ENCODE assay signal across 18 cellular contexts in genomic region chr2:8282858-8283252, GRCh38.
DNase-seq lines count a peak whose midpoint lies in the region; ATAC-seq and TF ChIP-seq lines count a peak whose summit lies in the region.
"Had no signal": no experiment of that assay in that cellular context is flagged by ENCODE, and none has a peak within 500 bp of the region (broad histone marks: within the 10 kb centered on the region; RNA-seq: fewer than 3 reads in every experiment).

No MANE protein-coding gene starts in this region.

- H3K4me1 ChIP-seq in CD4-positive, alpha-beta memory T cell (ENCODE audit: insufficient read depth, low read length) = peaks cover 21% of the 10 kb centered on the region
- peaks cover 0 to 3% of the 10 kb centered on the region in 2 donors for H3K4me1 ChIP-seq in naive thymus-derived CD4-positive, alpha-beta T cell (ENCODE audit: control insufficient read depth in 2 of 2, insufficient read depth in 2 of 2, low read length in 2 of 2)

- H3K27ac ChIP-seq in CD4-positive, alpha-beta memory T cell (ENCODE audit: low read depth, low read length) = no peak overlapping the region
- H3K27ac ChIP-seq in naive thymus-derived CD4-positive, alpha-beta T cell (ENCODE audit: low read depth, low read length) = no peak overlapping the region
- H3K27ac ChIP-seq: HL-60 had no signal

- H3K4me3 Mint-ChIP-seq in CD4-positive, alpha-beta memory T cell = peak overlapping the region in 7 of 8 donors; percentile 11 to 88 (median 85)
- H3K4me3 Mint-ChIP-seq in T-helper 17 cell (peak overlapping the region; percentile 43), nephron progenitor cell (no peak overlapping the region)
- peak overlapping the region in 1 of 10 donors; percentile 87 for H3K4me3 Mint-ChIP-seq in naive thymus-derived CD4-positive, alpha-beta T cell
- H3K4me3 Mint-ChIP-seq in activated CD4-positive, alpha-beta T cell treated with anti-CD3 and anti-CD28 coated beads for 36 hours = no peak overlapping the region
- H3K4me3 Mint-ChIP-seq: HFFc6 had no signal

- no peaks in the 10 kb centered on the region for H3K36me3 ChIP-seq in CD4-positive, alpha-beta memory T cell (ENCODE audit: insufficient read depth, low read length)
- no peaks in the 10 kb centered on the region for H3K36me3 ChIP-seq in naive thymus-derived CD4-positive, alpha-beta T cell (ENCODE audit: control insufficient read depth in 2 of 3, insufficient read depth in 3 of 3, low read length in 3 of 3)

- POLR2A ChIA-PET in CD4-positive, alpha-beta memory T cell (lab: Charles Lee; ENCODE audit: partially characterized antibody) = interaction anchor here (0.9 to 2.4 kb wide), 9 partner anchors 9 to 558 kb away, joined by 3 to 11 read pairs (median 3); partner anchors contain the start of gene ID2
- POLR2A ChIA-PET in naive thymus-derived CD4-positive, alpha-beta T cell (lab: Charles Lee) = no interaction called here
- POLR2A ChIA-PET in activated CD4-positive, alpha-beta T cell treated with anti-CD3 and anti-CD28 coated beads for 36 hours (lab: Charles Lee) = interaction anchor here (0.6 kb wide), 1 partner anchor 344 kb away, joined by 3 read pairs; no protein-coding TSS in a partner anchor

- peak; percentile 39 for DNase-seq in NK-92 treated with Interleukin-12 subunit alpha and Interleukin-12 subunit beta, amount 100 ng/mL, for 24 hours (lab: John Stamatoyannopoulos, UW)
- DNase-seq in NK-92 (lab: John Stamatoyannopoulos, UW; ENCODE audit: unreplicated experiment) (no peak), T-helper 17 cell (no peak), putamen (ENCODE audit: low spot score) (no peak), nephron progenitor cell (no peak)
- DNase-seq in CD4-positive, alpha-beta memory T cell = peak in 3 of 5 donors; percentile 18 to 29 (median 28)
- DNase-seq in naive thymus-derived CD4-positive, alpha-beta T cell = no peak
- no peak for DNase-seq in activated CD4-positive, alpha-beta T cell treated with anti-CD3 and anti-CD28 coated beads for 36 hours
- DNase-seq: DMS79 treated with DMSO at 0.1 percent for 48 hours, GDM1, GOT3, HFFc6, KBM-7, NCI-H1048, NCI-H2107, NCI-H446, SHP77 treated with DMSO at 0.1 percent for 48 hours had no signal

- H3K27ac Mint-ChIP-seq in CD4-positive, alpha-beta memory T cell = peak overlapping the region in 5 of 7 donors; percentile 68 to 93 (median 78)
- peak overlapping the region; percentile 89 for H3K27ac Mint-ChIP-seq in T-helper 17 cell
- peak overlapping the region in 1 of 9 donors; percentile 43 for H3K27ac Mint-ChIP-seq in naive thymus-derived CD4-positive, alpha-beta T cell
- H3K27ac Mint-ChIP-seq in activated CD4-positive, alpha-beta T cell treated with anti-CD3 and anti-CD28 coated beads for 36 hours = no peak overlapping the region
- no peak overlapping the region for H3K27ac Mint-ChIP-seq in nephron progenitor cell
- H3K27ac Mint-ChIP-seq: HFFc6 had no signal

- no peak overlapping the region for H3K4me3 ChIP-seq in CD4-positive, alpha-beta memory T cell (ENCODE audit: low read length in 2 of 2)
- no peak overlapping the region for H3K4me3 ChIP-seq in naive thymus-derived CD4-positive, alpha-beta T cell (ENCODE audit: low read length)

- peaks cover 0 to 3% of the 10 kb centered on the region in 2 donors for H3K36me3 Mint-ChIP-seq in CD4-positive, alpha-beta memory T cell
- H3K36me3 Mint-ChIP-seq in T-helper 17 cell (ENCODE audit: low read depth) = peaks cover 10% of the 10 kb centered on the region
- H3K36me3 Mint-ChIP-seq in naive thymus-derived CD4-positive, alpha-beta T cell = peaks cover 0 to 5% (median 0%) of the 10 kb centered on the region in 5 donors
- no peaks in the 10 kb centered on the region for H3K36me3 Mint-ChIP-seq in activated CD4-positive, alpha-beta T cell treated with anti-CD3 and anti-CD28 coated beads for 36 hours (ENCODE audit: low read depth)
- H3K36me3 Mint-ChIP-seq in nephron progenitor cell (ENCODE audit: low read depth) = no peaks in the 10 kb centered on the region

- H3K4me1 Mint-ChIP-seq in CD4-positive, alpha-beta memory T cell = peaks cover 12 to 49% (median 31%) of the 10 kb centered on the region in 4 donors
- peaks cover 30% of the 10 kb centered on the region for H3K4me1 Mint-ChIP-seq in T-helper 17 cell
- H3K4me1 Mint-ChIP-seq in naive thymus-derived CD4-positive, alpha-beta T cell = peaks cover 0 to 35% (median 7%) of the 10 kb centered on the region in 7 donors
- H3K4me1 Mint-ChIP-seq in activated CD4-positive, alpha-beta T cell treated with anti-CD3 and anti-CD28 coated beads for 36 hours = peaks cover 6% of the 10 kb centered on the region
- peaks cover 54% of the 10 kb centered on the region for H3K4me1 Mint-ChIP-seq in nephron progenitor cell

- CTCF ChIA-PET in CD4-positive, alpha-beta memory T cell (lab: Charles Lee; ENCODE audit: partially characterized antibody) = interaction anchor here (1.4 kb wide), 1 partner anchor 560 kb away, joined by 3 read pairs; no protein-coding TSS in a partner anchor
- CTCF ChIA-PET in naive thymus-derived CD4-positive, alpha-beta T cell (lab: Charles Lee) = no interaction called here
- CTCF ChIA-PET in activated CD4-positive, alpha-beta T cell treated with anti-CD3 and anti-CD28 coated beads for 36 hours (lab: Charles Lee) = no interaction called here

- peak; percentile 45 for ATAC-seq in T-helper 17 cell
- ATAC-seq in naive thymus-derived CD4-positive, alpha-beta T cell = peak; percentile 40
- ATAC-seq in activated CD4-positive, alpha-beta T cell treated with anti-CD3 and anti-CD28 coated beads for 36 hours = no peak

- H3K9me3 Mint-ChIP-seq in CD4-positive, alpha-beta memory T cell = peaks cover 0 to 2% (median 0%) of the 10 kb centered on the region in 8 donors
- peaks cover 0 to 3% (median 0%) of the 10 kb centered on the region in 11 donors for H3K9me3 Mint-ChIP-seq in naive thymus-derived CD4-positive, alpha-beta T cell
- peaks cover 4% of the 10 kb centered on the region for H3K9me3 Mint-ChIP-seq in activated CD4-positive, alpha-beta T cell treated with anti-CD3 and anti-CD28 coated beads for 36 hours (ENCODE audit: low read depth)
- H3K9me3 Mint-ChIP-seq in nephron progenitor cell = no peaks in the 10 kb centered on the region
- H3K9me3 Mint-ChIP-seq: HFFc6 had no signal

- intact Hi-C loops in CD4-positive, alpha-beta memory T cell (cut with micrococcal nuclease) = no loop called here
- intact Hi-C loops in naive thymus-derived CD4-positive, alpha-beta T cell (cut with micrococcal nuclease) = no loop called here
- intact Hi-C loops in activated CD4-positive, alpha-beta T cell treated with anti-CD3 and anti-CD28 coated beads for 36 hours (cut with DNase I, micrococcal nuclease) = no loop called here

- H3K27me3 Mint-ChIP-seq in CD4-positive, alpha-beta memory T cell = no peaks in the 10 kb centered on the region
- H3K27me3 Mint-ChIP-seq in T-helper 17 cell (no peaks in the 10 kb centered on the region), nephron progenitor cell (ENCODE audit: low read depth, poor library complexity) (peaks cover 4% of the 10 kb centered on the region)
- peaks cover 0 to 4% (median 0%) of the 10 kb centered on the region in 5 donors for H3K27me3 Mint-ChIP-seq in naive thymus-derived CD4-positive, alpha-beta T cell
- peaks cover 4% of the 10 kb centered on the region for H3K27me3 Mint-ChIP-seq in activated CD4-positive, alpha-beta T cell treated with anti-CD3 and anti-CD28 coated beads for 36 hours

- TF ChIP-seq CTCF in nephron progenitor cell (IDR thresholded peaks at IDR 0.05) = no peak

- no peaks in the 10 kb centered on the region for H3K9me3 ChIP-seq in CD4-positive, alpha-beta memory T cell (ENCODE audit: control insufficient read depth in 1 of 2, low read length in 2 of 2)
- H3K9me3 ChIP-seq in T-helper 17 cell (ENCODE audit: control insufficient read depth, low read length, poor library complexity, severe bottlenecking) = no peaks in the 10 kb centered on the region
- H3K9me3 ChIP-seq in naive thymus-derived CD4-positive, alpha-beta T cell (ENCODE audit: control insufficient read depth in 2 of 3, low read length in 3 of 3) = no peaks in the 10 kb centered on the region

- H3K27me3 ChIP-seq in CD4-positive, alpha-beta memory T cell (ENCODE audit: insufficient read depth, low read length) = no peaks in the 10 kb centered on the region
- H3K27me3 ChIP-seq in naive thymus-derived CD4-positive, alpha-beta T cell (ENCODE audit: control insufficient read depth in 2 of 2, insufficient read depth in 2 of 2, low read length in 2 of 2) = no peaks in the 10 kb centered on the region

Comparison
In these comparisons a context has a peak if more than half of its experiments do, and no peak if none do; other contexts are left out.
1. DNase-seq: peak in NK-92 treated with Interleukin-12 subunit alpha and Interleukin-12 subunit beta, amount 100 ng/mL, for 24 hours (single experiment) and CD4-positive, alpha-beta memory T cell (3 of 5); none in NK-92 (single experiment), T-helper 17 cell (0 of 3), naive thymus-derived CD4-positive, alpha-beta T cell (0 of 9), putamen (single experiment), activated CD4-positive, alpha-beta T cell treated with anti-CD3 and anti-CD28 coated beads for 36 hours (single experiment) and nephron progenitor cell (single experiment).
2. H3K27ac Mint-ChIP-seq: peak in CD4-positive, alpha-beta memory T cell (5 of 7) and T-helper 17 cell (single experiment); none in activated CD4-positive, alpha-beta T cell treated with anti-CD3 and anti-CD28 coated beads for 36 hours (single experiment) and nephron progenitor cell (single experiment).
3. H3K4me3 Mint-ChIP-seq: peak in CD4-positive, alpha-beta memory T cell (7 of 8) and T-helper 17 cell (single experiment); none in activated CD4-positive, alpha-beta T cell treated with anti-CD3 and anti-CD28 coated beads for 36 hours (single experiment) and nephron progenitor cell (single experiment).